2 cellular contexts compared by ENCODE assay signal in genomic region chr4:147731611-147732515, GRCh38.
TF ChIP-seq lines count a peak whose summit lies in the region.

TSS of gene ARHGAP10 (plus strand) at chr4:147732088. CDS start at chr4:147732302, 214 bp downstream.

TF ChIP-seq in HEK293, 187 proteins besides CTCF, POLR2A, EP300 and RAD21 (continued from another document and continues in another):
- peak; percentile 82 for TF ChIP-seq ZEB2 (tag by site-specific recombination; IDR thresholded peaks at IDR 0.05)
- peak; percentile 84 for TF ChIP-seq ZNF398 (tag by site-specific recombination; IDR thresholded peaks at IDR 0.05)
- TF ChIP-seq ZXDB (tag by site-specific recombination; IDR thresholded peaks at IDR 0.05) = peak; percentile 50; the same call in 1 of the 2 replicates
- TF ChIP-seq HIC1 (tag by site-specific recombination; IDR thresholded peaks at IDR 0.05) = peak; percentile 29; the same call in 1 of the 2 replicates
- peak; percentile 84 for TF ChIP-seq KLF8 (tag by site-specific recombination; IDR thresholded peaks at IDR 0.05)
- TF ChIP-seq ZBTB20 (tag by site-specific recombination; IDR thresholded peaks at IDR 0.05) = peak; percentile 80
- no peak for TF ChIP-seq ZNF514 (tag by site-specific recombination; IDR thresholded peaks at IDR 0.05)
- TF ChIP-seq ZFHX2 (tag by site-specific recombination; conservative IDR thresholded peaks at IDR 0.05) = peak; percentile 90
- no peak for TF ChIP-seq FEZF1 (tag by site-specific recombination; IDR thresholded peaks at IDR 0.05)
- TF ChIP-seq INSM2 (tag by site-specific recombination; IDR thresholded peaks at IDR 0.05) = no peak
- no peak for TF ChIP-seq ZNF837 (tag by site-specific recombination; IDR thresholded peaks at IDR 0.05)
- TF ChIP-seq SCRT2 (tag by site-specific recombination; IDR thresholded peaks at IDR 0.05) = peak; percentile 73
- TF ChIP-seq GLIS1 (tag by site-specific recombination; IDR thresholded peaks at IDR 0.05) = peak; percentile 80
- no peak for TF ChIP-seq ZFP3 (tag by site-specific recombination; IDR thresholded peaks at IDR 0.05; ENCODE audit: low read depth)
- no peak for TF ChIP-seq ZNF354C (tag by site-specific recombination; IDR thresholded peaks at IDR 0.05; ENCODE audit: borderline replicate concordance, low read depth)
- TF ChIP-seq ZNF366 (tag by site-specific recombination; conservative IDR thresholded peaks at IDR 0.05) = peak; percentile 92
- no peak for TF ChIP-seq ZNF23 (tag by site-specific recombination; IDR thresholded peaks at IDR 0.05; ENCODE audit: borderline replicate concordance)
- TF ChIP-seq MEIS1 (CRISPR knock-in tag; IDR thresholded peaks at IDR 0.05; ENCODE audit: borderline replicate concordance) = no peak
- no peak for TF ChIP-seq ZNF223 (tag by site-specific recombination; IDR thresholded peaks at IDR 0.05)
- no peak for TF ChIP-seq GLI2 (tag by site-specific recombination; IDR thresholded peaks at IDR 0.05; ENCODE audit: borderline replicate concordance, low read depth)
- TF ChIP-seq ZNF184 (tag by site-specific recombination; IDR thresholded peaks at IDR 0.05) = no peak
- TF ChIP-seq ZBTB48 (tag by site-specific recombination; IDR thresholded peaks at IDR 0.05) = peak; percentile 32; the same call in 1 of the 2 replicates
- TF ChIP-seq SP2 (tag by site-specific recombination; IDR thresholded peaks at IDR 0.05) = peak; percentile 81
- no peak for TF ChIP-seq ZNF621 (tag by site-specific recombination; IDR thresholded peaks at IDR 0.05)
- TF ChIP-seq YY1 (tag by site-specific recombination; IDR thresholded peaks at IDR 0.05) = no peak
- TF ChIP-seq ZNF600 (tag by site-specific recombination; IDR thresholded peaks at IDR 0.05) = peak; percentile 72
- TF ChIP-seq ZNF280C (tag by site-specific recombination; IDR thresholded peaks at IDR 0.05) = no peak

TF ChIP-seq in HepG2, 621 proteins besides CTCF, POLR2A, EP300 and RAD21 (continued from another document and continues in another):
- no peak for TF ChIP-seq NFAT5 (CRISPR knock-in tag; IDR thresholded peaks at IDR 0.05)
- TF ChIP-seq ZNF784 (CRISPR knock-in tag; IDR thresholded peaks at IDR 0.05; ENCODE audit: borderline replicate concordance) = peak; percentile 72; the same call in 1 of the 2 replicates
- TF ChIP-seq ZNF263 (CRISPR knock-in tag; IDR thresholded peaks at IDR 0.05) = peak; percentile 86
- TF ChIP-seq RFX3 (CRISPR knock-in tag; IDR thresholded peaks at IDR 0.05) = no peak
- no peak for TF ChIP-seq NCOA1 (CRISPR knock-in tag; IDR thresholded peaks at IDR 0.05)
- no peak for TF ChIP-seq ZNF703 (CRISPR knock-in tag; IDR thresholded peaks at IDR 0.05; ENCODE audit: borderline replicate concordance)
- no peak for TF ChIP-seq GMEB2 (CRISPR knock-in tag; IDR thresholded peaks at IDR 0.05; ENCODE audit: low read depth)
- TF ChIP-seq ZNF615 (CRISPR knock-in tag; IDR thresholded peaks at IDR 0.05; ENCODE audit: borderline replicate concordance) = no peak
- peak; percentile 36; the same call in 1 of the 2 replicates for TF ChIP-seq KLF12 (CRISPR knock-in tag; IDR thresholded peaks at IDR 0.05; ENCODE audit: borderline replicate concordance)
- TF ChIP-seq ZBTB21 (CRISPR knock-in tag; IDR thresholded peaks at IDR 0.05) = no peak
- TF ChIP-seq ZNF17 (CRISPR knock-in tag; IDR thresholded peaks at IDR 0.05) = no peak
- no peak for TF ChIP-seq KLF9 (CRISPR knock-in tag; IDR thresholded peaks at IDR 0.05; ENCODE audit: low read depth)
- no peak for TF ChIP-seq MEIS1 (CRISPR knock-in tag; IDR thresholded peaks at IDR 0.05; ENCODE audit: borderline replicate concordance)
- no peak for TF ChIP-seq SP2 (CRISPR knock-in tag; IDR thresholded peaks at IDR 0.05)
- no peak for TF ChIP-seq ZNF660 (CRISPR knock-in tag; IDR thresholded peaks at IDR 0.05; ENCODE audit: borderline replicate concordance, low read depth)
- no peak for TF ChIP-seq ZXDC (CRISPR knock-in tag; IDR thresholded peaks at IDR 0.05)
- no peak for TF ChIP-seq HOMEZ (CRISPR knock-in tag; IDR thresholded peaks at IDR 0.05; ENCODE audit: low read depth)
- TF ChIP-seq ZNF777 (CRISPR knock-in tag; IDR thresholded peaks at IDR 0.05) = peak; percentile 91
- peak; percentile 83 for TF ChIP-seq ZBTB14 (CRISPR knock-in tag; IDR thresholded peaks at IDR 0.05)
- TF ChIP-seq PLRG1 (conservative IDR thresholded peaks at IDR 0.05) = no peak
- TF ChIP-seq SNAI1 (CRISPR knock-in tag; IDR thresholded peaks at IDR 0.05; ENCODE audit: borderline replicate concordance) = no peak
- TF ChIP-seq NR2F6 (IDR thresholded peaks at IDR 0.05) = no peak
- no peak for TF ChIP-seq NR2F6 (CRISPR knock-in tag; IDR thresholded peaks at IDR 0.05)
- peak; percentile 15; the same call in 1 of the 2 replicates for TF ChIP-seq TFDP2 (CRISPR knock-in tag; IDR thresholded peaks at IDR 0.05)
- no peak for TF ChIP-seq KDM5B (CRISPR knock-in tag; IDR thresholded peaks at IDR 0.05; ENCODE audit: borderline replicate concordance)
- no peak for TF ChIP-seq CERS6 (CRISPR knock-in tag; IDR thresholded peaks at IDR 0.05)
- no peak for TF ChIP-seq AHR (CRISPR knock-in tag; IDR thresholded peaks at IDR 0.05)
- TF ChIP-seq IRF9 (CRISPR knock-in tag; IDR thresholded peaks at IDR 0.05; ENCODE audit: borderline replicate concordance) = peak; percentile 40; the same call in 1 of the 2 replicates
- TF ChIP-seq ZNF264 (CRISPR knock-in tag; IDR thresholded peaks at IDR 0.05) = no peak
- no peak for TF ChIP-seq DNMT1 (CRISPR knock-in tag; IDR thresholded peaks at IDR 0.05)
- TF ChIP-seq YY1 (IDR thresholded peaks at IDR 0.05; ENCODE audit: insufficient read depth, insufficient replicate concordance, low read depth, low read length) = no peak
- no peak for TF ChIP-seq ZNF547 (CRISPR knock-in tag; IDR thresholded peaks at IDR 0.05)
- no peak for TF ChIP-seq NFE2 (CRISPR knock-in tag; IDR thresholded peaks at IDR 0.05)
